Comparison of ENCODE assay signal across 10 cellular contexts in genomic region chr3:127746400-127747057, GRCh38.
A peak's percentile ranks its signal among the peaks of the same experiment; 100 is the strongest.
DNase-seq lines count a peak whose midpoint lies in the region; ATAC-seq and TF ChIP-seq lines count a peak whose summit lies in the region.
"Had no signal": no experiment of that assay in that cellular context is flagged by ENCODE, and none has a peak within 500 bp of the region (broad histone marks: within the 10 kb centered on the region; RNA-seq: fewer than 3 reads in every experiment).

No MANE protein-coding gene starts in this region.

- H3K4me3 ChIP-seq in choroid plexus epithelial cell (ENCODE audit: low read depth, low read length) = no peak overlapping the region
- no peak overlapping the region for H3K4me3 ChIP-seq in stomach smooth muscle (ENCODE audit: low read length in 2 of 2)

- no peaks in the 10 kb centered on the region for H3K27me3 ChIP-seq in stomach smooth muscle (ENCODE audit: control insufficient read depth in 1 of 2, insufficient read depth in 2 of 2, low read length in 2 of 2)

- H3K9ac ChIP-seq in stomach smooth muscle (ENCODE audit: low read length in 2 of 2) = no peak overlapping the region

- DNase-seq in HT-29 (ENCODE audit: low spot score) = peak; percentile 91
- DNase-seq in choroid plexus epithelial cell (ENCODE audit: low read depth) = no peak
- peak; percentile 76 for DNase-seq in kidney tubule cell (ENCODE audit: low spot score)
- no peak for DNase-seq in NCI-H2196 (lab: John Stamatoyannopoulos, UW; ENCODE audit: unreplicated experiment)
- no peak for DNase-seq in AML-193 (lab: John Stamatoyannopoulos, UW)
- no peak for DNase-seq in hypothalamus (lab: John Stamatoyannopoulos, UW)
- DNase-seq: effector memory CD4-positive, alpha-beta T cell; Kasumi-1 had no signal

- peak overlapping the region; percentile 11 for H3K27ac ChIP-seq in stomach smooth muscle (ENCODE audit: low read length)

- no peak for ATAC-seq in GM19395 (IDR thresholded peaks at IDR 0.05; ENCODE audit: unreplicated experiment)

- H3K36me3 ChIP-seq in stomach smooth muscle (ENCODE audit: control insufficient read depth in 2 of 2, insufficient read depth in 2 of 2, low read length in 2 of 2) = peaks cover 0 to 3% of the 10 kb centered on the region in 2 donors

- TF ChIP-seq CTCF in choroid plexus epithelial cell (conservative IDR thresholded peaks at IDR 0.05; ENCODE audit: low read depth, low read length) = peak; percentile 39

- H3K9me3 ChIP-seq in stomach smooth muscle (ENCODE audit: control insufficient read depth in 2 of 2, low read length in 2 of 2) = no peaks in the 10 kb centered on the region

- H3K4me1 ChIP-seq in stomach smooth muscle (ENCODE audit: control insufficient read depth, insufficient read depth, low read length) = peaks cover 63% of the 10 kb centered on the region

Comparison
In these comparisons a context has a peak if more than half of its experiments do, and no peak if none do; other contexts are left out.
1. DNase-seq: peak in HT-29 (single experiment) and kidney tubule cell (single experiment); none in choroid plexus epithelial cell (single experiment), NCI-H2196 (single experiment), AML-193 (0 of 2) and hypothalamus (0 of 51).